Comparison of ENCODE assay signal across 8 cellular contexts in genomic region chr6:25992413-25993037, GRCh38. TPM values are rescaled to one million over a fixed set of nuclear protein-coding genes. Genes with fewer than 3 reads are reported as not detected.
DNase-seq lines count a peak whose midpoint lies in the region; ATAC-seq and TF ChIP-seq lines count a peak whose summit lies in the region.

No MANE protein-coding gene starts in this region.

- peak overlapping the region; percentile 80 for H3K9ac ChIP-seq in BLaER1

- H3K36me3 ChIP-seq in BLaER1: peaks cover 11% of the 10 kb centered on the region

- peak; percentile 90 for TF ChIP-seq POLR2A in GM19193 (IDR thresholded peaks at IDR 0.05; ENCODE audit: extremely low read depth, insufficient read depth, insufficient read length)

- H3K4me2 ChIP-seq in BLaER1: peak overlapping the region; percentile 83

- H3K4me1 ChIP-seq in BLaER1: peaks cover 37% of the 10 kb centered on the region

- no peaks in the 10 kb centered on the region for H3K9me3 ChIP-seq in BLaER1

- DNase-seq in NCI-H510A (lab: John Stamatoyannopoulos, UW): peak; percentile 78
- DNase-seq in activated CD4-positive, alpha-beta T cell treated with anti-CD3 and anti-CD28 coated beads for 48 hours: peak; percentile 96
- peak; percentile 96 for DNase-seq in coronary artery (ENCODE audit: low spot score)
- DNase-seq in left lobe of liver (ENCODE audit: low spot score): peak; percentile 97
- DNase-seq in stimulated activated CD4-positive, alpha-beta T cell treated with anti-CD3 and anti-CD28 coated beads, Interleukin-2, amount 100 ng/mL, for 24 hours: peak; percentile 96 to 97

- peaks cover 11% of the 10 kb centered on the region for H4K20me1 ChIP-seq in BLaER1

- peak overlapping the region; percentile 69 for H3K4me3 ChIP-seq in BLaER1
- peak overlapping the region; percentile 73 for H3K4me3 ChIP-seq in coronary artery

- H3K27ac ChIP-seq in BLaER1 (peak overlapping the region; percentile 77), coronary artery (peak overlapping the region; percentile 85 to 90)

- peak; percentile 95 for TF ChIP-seq CTCF in coronary artery (IDR thresholded peaks at IDR 0.05)

- no peaks in the 10 kb centered on the region for H3K27me3 ChIP-seq in BLaER1

- ATAC-seq in HG03432 (IDR thresholded peaks at IDR 0.05; ENCODE audit: unreplicated experiment) (peak; percentile 92), left lobe of liver (peak; percentile 97)

RNA-seq across cellular contexts. Expression of gene TRIM38, which starts 29.9 kb away (rescaled TPM):
- 4.3 TPM for total RNA-seq in left lobe of liver

Comparison
In these comparisons a context has a peak if more than half of its experiments do, and no peak if none do; other contexts are left out.
1. Peak in every context shown above with its lines: DNase-seq, ATAC-seq, H3K4me3 ChIP-seq and H3K27ac ChIP-seq.